Comparison of ENCODE assay signal across 26 cellular contexts in the genomic region with DNA sequence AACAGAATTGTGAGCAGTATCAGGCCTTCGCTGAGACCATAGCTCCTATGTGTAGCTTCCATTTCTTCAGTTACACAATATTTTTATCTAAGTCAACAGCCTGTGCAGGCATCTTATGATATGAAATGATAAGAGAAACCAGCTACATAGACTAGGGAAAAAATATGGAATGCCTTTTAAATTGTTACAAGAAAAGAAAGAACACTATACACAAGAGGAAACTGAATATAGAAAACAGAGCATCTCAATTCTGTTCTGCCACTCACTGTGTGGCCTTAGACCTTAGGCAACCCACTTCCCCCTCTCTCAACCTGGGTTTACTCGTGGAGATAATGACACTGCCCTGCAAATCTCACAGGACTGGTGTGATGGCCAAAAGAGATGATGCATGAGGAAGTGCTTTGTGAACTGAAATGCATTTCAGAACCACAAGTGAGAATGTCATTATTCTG.
DNase-seq lines count a peak whose midpoint lies in the region; ATAC-seq and TF ChIP-seq lines count a peak whose summit lies in the region.
"Had no signal": no experiment of that assay in that cellular context is flagged by ENCODE, and none has a peak within 500 bp of the region (broad histone marks: within the 10 kb centered on the region; RNA-seq: fewer than 3 reads in every experiment).

No MANE protein-coding gene starts in this region.

- ATAC-seq in GM19395 (IDR thresholded peaks at IDR 0.05; ENCODE audit: unreplicated experiment) (peak; percentile 59), HG03066 (IDR thresholded peaks at IDR 0.05; ENCODE audit: low read depth, unreplicated experiment) (peak; percentile 65), left ventricle myocardium superior (no peak)
- ATAC-seq: esophagus mucosa; stimulated activated naive CD8-positive, alpha-beta T cell treated with anti-CD3 and anti-CD28 coated beads, Interleukin-15, Interleukin-2, amounts not matched to agents 100 U/mL and 50 U/mL, for 24 hours had no signal

- no peak for TF ChIP-seq POLR2A in NB4 (IDR thresholded peaks at IDR 0.05; ENCODE audit: extremely low read depth, insufficient read length)

- H3K4me1 Mint-ChIP-seq in progenitor cell of endocrine pancreas (ENCODE audit: low read depth): no peaks in the 10 kb centered on the region
- H3K4me1 Mint-ChIP-seq: activated CD4-positive, alpha-beta memory T cell treated with anti-CD3 and anti-CD28 coated beads, Interleukin-2, amount 10 ng/mL, durations not matched to agents 7 days and 5 days; CD4-positive, CD25-positive, alpha-beta regulatory T cell; IgD-negative memory B cell had no signal

- no peak overlapping the region for H3K27ac Mint-ChIP-seq in progenitor cell of endocrine pancreas
- H3K27ac Mint-ChIP-seq: activated CD4-positive, alpha-beta memory T cell treated with anti-CD3 and anti-CD28 coated beads, Interleukin-2, amount 10 ng/mL, durations not matched to agents 7 days and 5 days; CD4-positive, CD25-positive, alpha-beta regulatory T cell; IgD-negative memory B cell; naive B cell had no signal

- intact Hi-C loops in left ventricle myocardium superior (cut with micrococcal nuclease): no loop called here

- H3K4me3 ChIP-seq in NB4 (ENCODE audit: low read depth, low read length): no peak overlapping the region
- H3K4me3 ChIP-seq: gastrocnemius medialis, tibial nerve had no signal

- no peaks in the 10 kb centered on the region for H3K27me3 Mint-ChIP-seq in progenitor cell of endocrine pancreas
- H3K27me3 Mint-ChIP-seq: activated CD4-positive, alpha-beta memory T cell treated with anti-CD3 and anti-CD28 coated beads, Interleukin-2, amount 10 ng/mL, durations not matched to agents 7 days and 5 days; CD4-positive, CD25-positive, alpha-beta regulatory T cell; IgD-negative memory B cell; naive B cell had no signal

- no peaks in the 10 kb centered on the region for H3K9me3 Mint-ChIP-seq in progenitor cell of endocrine pancreas (ENCODE audit: low read depth)
- H3K9me3 Mint-ChIP-seq: activated CD4-positive, alpha-beta memory T cell treated with anti-CD3 and anti-CD28 coated beads, Interleukin-2, amount 10 ng/mL, durations not matched to agents 7 days and 5 days; IgD-negative memory B cell; naive B cell had no signal

- DNase-seq in NB4 (ENCODE audit: low read depth) (peak; percentile 10), kidney tubule cell (ENCODE audit: low spot score) (peak; percentile 15), left ventricle myocardium superior (no peak), GM20000 (ENCODE audit: low spot score) (no peak), progenitor cell of endocrine pancreas (ENCODE audit: low spot score, unreplicated experiment) (no peak), NCI-H2171 treated with DMSO at 0.1 percent for 48 hours (lab: John Stamatoyannopoulos, UW) (no peak)
- DNase-seq: activated CD4-positive, alpha-beta memory T cell treated with anti-CD3 and anti-CD28 coated beads, Interleukin-2, amount 10 ng/mL, durations not matched to agents 7 days and 5 days; activated naive CD4-positive, alpha-beta T cell treated with Interleukin-2 at 50 U/mL for 16 hours; activated T-cell treated with anti-CD3 and anti-CD28 coated beads, Interleukin-2, amount 50 U/mL, for 1 hour; anterior cingulate cortex; CD4-positive, CD25-positive, alpha-beta regulatory T cell; central memory CD4-positive, alpha-beta T cell; DMS79; gastrocnemius medialis; kidney; mammary epithelial cell; naive B cell; NCI-H1048; NCI-H526; SIG-M5; stimulated activated naive CD8-positive, alpha-beta T cell treated with anti-CD3 and anti-CD28 coated beads, Interleukin-15, Interleukin-2, amounts not matched to agents 100 U/mL and 50 U/mL, for 24 hours had no signal

- no peaks in the 10 kb centered on the region for H3K36me3 Mint-ChIP-seq in progenitor cell of endocrine pancreas (ENCODE audit: insufficient read depth)
- H3K36me3 Mint-ChIP-seq: naive B cell had no signal

- no peak for TF ChIP-seq CTCF in NB4 (IDR thresholded peaks at IDR 0.05; ENCODE audit: low read depth, low read length)
- TF ChIP-seq CTCF in GM20000 (IDR thresholded peaks at IDR 0.05; ENCODE audit: extremely low read depth, missing control alignments): no peak
- TF ChIP-seq CTCF in progenitor cell of endocrine pancreas (IDR thresholded peaks at IDR 0.05; ENCODE audit: unreplicated experiment): no peak

- H3K4me3 Mint-ChIP-seq in progenitor cell of endocrine pancreas (ENCODE audit: low read depth): no peak overlapping the region
- H3K4me3 Mint-ChIP-seq: activated CD4-positive, alpha-beta memory T cell treated with anti-CD3 and anti-CD28 coated beads, Interleukin-2, amount 10 ng/mL, durations not matched to agents 7 days and 5 days; CD4-positive, CD25-positive, alpha-beta regulatory T cell; IgD-negative memory B cell; naive B cell had no signal

Comparison
In these comparisons a context has a peak if more than half of its experiments do, and no peak if none do; other contexts are left out.
1. DNase-seq: peak in NB4 (single experiment) and kidney tubule cell (single experiment); none in left ventricle myocardium superior (single experiment), GM20000 (single experiment), progenitor cell of endocrine pancreas (single experiment) and NCI-H2171 treated with DMSO at 0.1 percent for 48 hours (single experiment).